Comparison of ENCODE assay signal across 14 cellular contexts in genomic region chr1:218496561-218496960, GRCh38.
DNase-seq lines count a peak whose midpoint lies in the region; ATAC-seq and TF ChIP-seq lines count a peak whose summit lies in the region.
"Had no signal": no experiment of that assay in that cellular context is flagged by ENCODE, and none has a peak within 500 bp of the region (broad histone marks: within the 10 kb centered on the region; RNA-seq: fewer than 3 reads in every experiment).

No MANE protein-coding gene starts in this region.

- no peak overlapping the region for H2AK5ac ChIP-seq in trophoblast cell (ENCODE audit: low read length)

- in situ Hi-C loops in Panc1 (cut with HindIII; ENCODE audit: low pct_unique_long_range_greater_than_20kb, low sequenced_read_pairs): no loop called here

- H2BK12ac ChIP-seq in trophoblast cell (ENCODE audit: low read length): no peak overlapping the region

- TF ChIP-seq CTCF in Panc1 (IDR thresholded peaks at IDR 0.05) (no peak), esophagus muscularis mucosa (IDR thresholded peaks at IDR 0.05) (no peak)

- H3K4ac ChIP-seq in trophoblast cell (ENCODE audit: low read depth, low read length): no peak overlapping the region

- H3K14ac ChIP-seq in trophoblast cell (ENCODE audit: low read length): no peak overlapping the region

- peaks cover 3% of the 10 kb centered on the region for H3K79me2 ChIP-seq in trophoblast cell (ENCODE audit: control insufficient read depth, insufficient read depth, low read length, poor library complexity)

- H3K79me1 ChIP-seq in trophoblast cell (ENCODE audit: low read length): peaks cover 37% of the 10 kb centered on the region

- CTCF ChIA-PET in Panc1 (lab: Charles Lee): interaction anchor here (0.5 kb wide), 1 partner anchor 282 kb away, joined by 3 read pairs; no protein-coding TSS in a partner anchor

- peak overlapping the region; percentile 77 for H3K27ac ChIP-seq in Panc1 (ENCODE audit: low read length)
- peak overlapping the region in 3 of 4 donors; percentile 6 to 29 (median 7) for H3K27ac ChIP-seq in esophagus muscularis mucosa (replicated peaks in 1 of 4)
- H3K27ac ChIP-seq in trophoblast cell (ENCODE audit: low read depth, low read length): no peak overlapping the region
- H3K27ac ChIP-seq: VCaP had no signal

- BruUV-seq in Panc1 (replicated peaks; lab: Mats Ljungman, UMichigan): no TSS peak

- no peak overlapping the region for H3K4me3 ChIP-seq in Panc1 (ENCODE audit: low read depth in 2 of 2, low read length in 2 of 2)
- H3K4me3 ChIP-seq in esophagus muscularis mucosa: no peak overlapping the region
- H3K4me3 ChIP-seq in trophoblast cell (ENCODE audit: low read depth, low read length): no peak overlapping the region
- H3K4me3 ChIP-seq: transverse colon had no signal

- H3K27me3 ChIP-seq in Panc1 (ENCODE audit: control insufficient read depth, insufficient read depth, low read length): no peaks in the 10 kb centered on the region
- H3K27me3 ChIP-seq in esophagus muscularis mucosa: no peaks in the 10 kb centered on the region
- H3K27me3 ChIP-seq in trophoblast cell (ENCODE audit: insufficient read depth, low read length): no peaks in the 10 kb centered on the region
- H3K27me3 ChIP-seq: transverse colon had no signal

- H2AFZ ChIP-seq in trophoblast cell (ENCODE audit: insufficient read depth, low read length, poor library complexity): no peak overlapping the region

- TF ChIP-seq EP300 in esophagus muscularis mucosa (IDR thresholded peaks at IDR 0.05): no peak

- no peak overlapping the region for H4K12ac ChIP-seq in trophoblast cell (ENCODE audit: low read depth, low read length)

- no peak overlapping the region for H2BK5ac ChIP-seq in trophoblast cell (ENCODE audit: low read depth, low read length, poor library complexity)

- H4K8ac ChIP-seq in trophoblast cell (ENCODE audit: low read depth, low read length): no peak overlapping the region

- H3K4me2 ChIP-seq in trophoblast cell (ENCODE audit: low read length): no peak overlapping the region

- intact Hi-C loops in Panc1 (cut with micrococcal nuclease; ENCODE audit: unreplicated experiment): no loop called here
- intact Hi-C loops in esophagus muscularis mucosa (cut with DNase I): loop anchor here (10.0 kb wide), 1 partner anchor 152 kb away; the partner anchor contains the start of gene TGFB2

- H3K18ac ChIP-seq in trophoblast cell (ENCODE audit: low read length): no peak overlapping the region

- peaks cover 21% of the 10 kb centered on the region; the same call in 1 of the 2 replicates for H3K4me1 ChIP-seq in Panc1 (ENCODE audit: control insufficient read depth, insufficient read depth, low read length)
- peaks cover 10 to 59% (median 35%) of the 10 kb centered on the region in 4 donors for H3K4me1 ChIP-seq in esophagus muscularis mucosa
- peaks cover 13 to 14% of the 10 kb centered on the region in 2 experiments for H3K4me1 ChIP-seq in trophoblast cell (ENCODE audit: control insufficient read depth in 1 of 2, insufficient read depth in 2 of 2, low read length in 2 of 2)

- H2BK120ac ChIP-seq in trophoblast cell (ENCODE audit: insufficient read depth, low read length, poor library complexity): no peak overlapping the region

- H3K36me3 ChIP-seq in Panc1 (ENCODE audit: control insufficient read depth, insufficient read depth, low read length): no peaks in the 10 kb centered on the region
- no peaks in the 10 kb centered on the region for H3K36me3 ChIP-seq in esophagus muscularis mucosa
- H3K36me3 ChIP-seq in trophoblast cell (ENCODE audit: control insufficient read depth in 1 of 2, insufficient read depth in 2 of 2, low read length in 2 of 2): no peaks in the 10 kb centered on the region
- H3K36me3 ChIP-seq: transverse colon had no signal

- 28% methylated on average over 2 of the region's 2 CpGs for WGBS in esophagus muscularis mucosa
- no CpG with 5 or more reads among the region's 2 CpGs for WGBS in trophoblast cell (ENCODE audit: extremely low coverage, insufficient coverage, insufficient read length)

- ATAC-seq in Panc1 (peak; percentile 97), GM19035 (IDR thresholded peaks at IDR 0.05; ENCODE audit: unreplicated experiment) (no peak), HG03354 (IDR thresholded peaks at IDR 0.05; ENCODE audit: poor library complexity, severe bottlenecking, unreplicated experiment) (no peak), GM21737 (IDR thresholded peaks at IDR 0.05; ENCODE audit: unreplicated experiment) (no peak)
- ATAC-seq: activated naive CD4-positive, alpha-beta T cell treated with anti-CD3 and anti-CD28 coated beads, Interleukin-2, amount 50 U/mL, for 72 hours had no signal

- no peak overlapping the region for H3K23ac ChIP-seq in trophoblast cell (ENCODE audit: low read length)

- no peak for TF ChIP-seq POLR2A in esophagus muscularis mucosa (IDR thresholded peaks at IDR 0.05; ENCODE audit: low read depth)

- H3K9ac ChIP-seq in trophoblast cell (ENCODE audit: low read length): no peak overlapping the region

- no peak overlapping the region for H4K91ac ChIP-seq in trophoblast cell (ENCODE audit: low read depth, low read length)

- peaks cover 3% of the 10 kb centered on the region; the same call in 1 of the 2 replicates for H3K9me3 ChIP-seq in Panc1 (ENCODE audit: control insufficient read depth, insufficient read depth, low read depth, low read length)
- no peaks in the 10 kb centered on the region for H3K9me3 ChIP-seq in esophagus muscularis mucosa
- H3K9me3 ChIP-seq in trophoblast cell (ENCODE audit: insufficient read depth, low read depth, low read length): no peaks in the 10 kb centered on the region
- H3K9me3 ChIP-seq: transverse colon had no signal

- POLR2A ChIA-PET in Panc1 (lab: Charles Lee): no interaction called here

- DNase-seq in EH (ENCODE audit: low read depth) (peak; percentile 100), Panc1 (ENCODE audit: low read depth, low spot score) (peak; percentile 96), esophagus muscularis mucosa (ENCODE audit: extremely low spot score) (no peak), trophoblast cell (peak; percentile 96 to 98), activated gamma-delta T cell treated with Interleukin-2 at 50 U/mL for 16 hours (no peak)
- DNase-seq: DND-41, glutamatergic neuron, Karpas-422, transverse colon had no signal

Comparison
In these comparisons a context has a peak if more than half of its experiments do, and no peak if none do; other contexts are left out.
1. DNase-seq: peak in EH (single experiment), Panc1 (single experiment) and trophoblast cell (2 of 2); none in esophagus muscularis mucosa (single experiment) and activated gamma-delta T cell treated with Interleukin-2 at 50 U/mL for 16 hours (single experiment).